ENCODE assay signal across 1 cellular context in the genomic region with DNA sequence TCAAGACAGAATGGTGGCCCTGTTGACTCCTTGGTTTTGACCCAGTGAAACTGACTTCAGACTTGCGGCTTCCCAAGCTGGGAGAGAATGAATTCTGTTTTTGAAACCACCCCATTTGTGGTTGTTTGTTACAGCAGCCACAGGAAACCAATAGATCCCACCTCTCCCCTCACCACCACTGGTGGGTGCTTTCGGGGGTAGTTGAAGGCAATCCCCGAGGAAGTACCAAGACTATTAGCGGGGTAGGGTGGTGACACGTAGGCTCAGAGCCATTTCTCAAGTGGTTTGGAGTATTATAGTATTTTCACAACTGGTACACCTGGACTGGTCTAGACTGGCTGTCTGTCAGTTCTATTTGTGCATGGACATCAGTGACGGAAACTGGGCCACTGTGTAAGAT.
TF ChIP-seq lines count a peak whose summit lies in the region.

No MANE protein-coding gene starts in this region.

TF ChIP-seq in GM23338, 12 proteins besides CTCF, POLR2A, EP300 and RAD21 (continued from another document):
- TF ChIP-seq, protein P1, sequence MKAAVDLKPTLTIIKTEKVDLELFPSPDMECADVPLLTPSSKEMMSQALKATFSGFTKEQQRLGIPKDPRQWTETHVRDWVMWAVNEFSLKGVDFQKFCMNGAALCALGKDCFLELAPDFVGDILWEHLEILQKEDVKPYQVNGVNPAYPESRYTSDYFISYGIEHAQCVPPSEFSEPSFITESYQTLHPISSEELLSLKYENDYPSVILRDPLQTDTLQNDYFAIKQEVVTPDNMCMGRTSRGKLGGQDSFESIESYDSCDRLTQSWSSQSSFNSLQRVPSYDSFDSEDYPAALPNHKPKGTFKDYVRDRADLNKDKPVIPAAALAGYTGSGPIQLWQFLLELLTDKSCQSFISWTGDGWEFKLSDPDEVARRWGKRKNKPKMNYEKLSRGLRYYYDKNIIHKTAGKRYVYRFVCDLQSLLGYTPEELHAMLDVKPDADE (IDR thresholded peaks at IDR 0.05): no peak
- TF ChIP-seq CREB1 (CRISPR knock-in tag; IDR thresholded peaks at IDR 0.05; ENCODE audit: low read depth): no peak
- no peak for TF ChIP-seq EZH2phosphoT487 (IDR thresholded peaks at IDR 0.05; ENCODE audit: unreplicated experiment)
